15 cellular contexts compared by ENCODE assay signal in genomic region chr7:151425670-151426075, GRCh38. TPM values are rescaled to one million over a fixed set of nuclear protein-coding genes. Genes with fewer than 3 reads are reported as not detected.
DNase-seq lines count a peak whose midpoint lies in the region; ATAC-seq and TF ChIP-seq lines count a peak whose summit lies in the region.
"Had no signal": no experiment of that assay in that cellular context is flagged by ENCODE, and none has a peak within 500 bp of the region (broad histone marks: within the 10 kb centered on the region; RNA-seq: fewer than 3 reads in every experiment).

No MANE protein-coding gene starts in this region.

- H3K9me3 ChIP-seq in right atrium auricular region: peaks cover 0 to 6% of the 10 kb centered on the region in 2 donors
- peaks cover 0 to 5% of the 10 kb centered on the region in 2 donors for H3K9me3 ChIP-seq in esophagus (ENCODE audit: control insufficient read depth in 2 of 2, insufficient read depth in 1 of 2, low read depth in 1 of 2, low read length in 1 of 2)

- DNase-seq in Right ventricle myocardium superior: no peak
- DNase-seq in right atrium auricular region (ENCODE audit: low spot score): no peak
- no peak for DNase-seq in GM13977 (ENCODE audit: low spot score)
- no peak for DNase-seq in activated CD8-positive, alpha-beta memory T cell treated with anti-CD3 and anti-CD28 coated beads, Interleukin-2, amount 50 U/mL, for 4 hours
- no peak for DNase-seq in T-helper 2 cell treated with Interferon-gamma antibody and Interleukin-4, amounts not matched to agents 5 μg/mL and 100 μg/mL, for 36 hours (ENCODE audit: low spot score)
- DNase-seq in activated naive CD4-positive, alpha-beta T cell (lab: John Stamatoyannopoulos, UW): no peak
- DNase-seq: activated T-cell treated with anti-CD3 and anti-CD28 coated beads, Interleukin-2, amount 50 U/mL, for 72 hours; AML-193; effector CD8-positive, alpha-beta T cell; NCI-H524 treated with DMSO at 0.1 percent for 48 hours; stimulated activated CD4-positive, alpha-beta T cell treated with anti-CD3 and anti-CD28 coated beads, Interleukin-2, amount 100 ng/mL, for 24 hours had no signal

- in situ Hi-C loops in GM13977 (cut with MboI; ENCODE audit: low pct_unique_long_range_greater_than_20kb, low sequenced_read_pairs, unreplicated experiment): no loop called here

- H3K4me3 ChIP-seq in right atrium auricular region: no peak overlapping the region
- no peak overlapping the region for H3K4me3 ChIP-seq in esophagus (ENCODE audit: low read depth in 1 of 2, low read length in 2 of 2)

- peak; percentile 74 for ATAC-seq in Right ventricle myocardium superior (ENCODE audit: poor library complexity)
- ATAC-seq: activated T-cell treated with anti-CD3 and anti-CD28 coated beads, Interleukin-2, amount 50 U/mL, for 72 hours had no signal

- H3K4me3 Mint-ChIP-seq in nephron: no peak overlapping the region
- no peak overlapping the region for H3K4me3 Mint-ChIP-seq in T-helper 2 cell treated with Interferon-gamma antibody and Interleukin-4, amounts not matched to agents 5 μg/mL and 100 μg/mL, for 36 hours
- H3K4me3 Mint-ChIP-seq: activated T-cell treated with anti-CD3 and anti-CD28 coated beads, Interleukin-2, amount 50 U/mL, for 72 hours had no signal

- 47 to 51% methylated on average over 4 of the region's 4 CpGs for WGBS in esophagus, 2 donors

- TF ChIP-seq CTCF in right atrium auricular region (IDR thresholded peaks at IDR 0.05): no peak
- no peak for TF ChIP-seq CTCF in nephron (IDR thresholded peaks at IDR 0.05; ENCODE audit: unreplicated experiment in 3 of 3)
- no peak for TF ChIP-seq CTCF in GM13977 (IDR thresholded peaks at IDR 0.05; ENCODE audit: extremely low read depth, insufficient read depth, missing control alignments)

- H3K36me3 Mint-ChIP-seq in nephron (ENCODE audit: low read depth): peaks cover 10% of the 10 kb centered on the region
- H3K36me3 Mint-ChIP-seq in T-helper 2 cell treated with Interferon-gamma antibody and Interleukin-4, amounts not matched to agents 5 μg/mL and 100 μg/mL, for 36 hours (ENCODE audit: low read depth): peaks cover 4% of the 10 kb centered on the region

- peaks cover 4% of the 10 kb centered on the region for H3K27me3 Mint-ChIP-seq in nephron (ENCODE audit: low read depth)
- H3K27me3 Mint-ChIP-seq in T-helper 2 cell treated with Interferon-gamma antibody and Interleukin-4, amounts not matched to agents 5 μg/mL and 100 μg/mL, for 36 hours (ENCODE audit: low read depth): peaks cover 5% of the 10 kb centered on the region

- H3K27ac ChIP-seq in right atrium auricular region (peak overlapping the region in 1 of 2 donors; percentile 68), esophagus (ENCODE audit: low read depth in 2 of 2, low read length in 1 of 2) (peak overlapping the region; percentile 56 to 70)

- intact Hi-C loops in Right ventricle myocardium superior (cut with DNase I): no loop called here

- H3K4me1 ChIP-seq in right atrium auricular region (peaks cover 0 to 11% of the 10 kb centered on the region in 2 donors), esophagus (ENCODE audit: control insufficient read depth in 2 of 2, insufficient read depth in 2 of 2, low read length in 1 of 2) (peaks cover 0 to 3% of the 10 kb centered on the region in 2 donors)

- H3K36me3 ChIP-seq in right atrium auricular region: no peaks in the 10 kb centered on the region
- no peaks in the 10 kb centered on the region for H3K36me3 ChIP-seq in esophagus (ENCODE audit: control insufficient read depth in 2 of 2, insufficient read depth in 2 of 2, low read length in 1 of 2)

- H3K9me3 Mint-ChIP-seq in nephron: peaks cover 19% of the 10 kb centered on the region
- H3K9me3 Mint-ChIP-seq in T-helper 2 cell treated with Interferon-gamma antibody and Interleukin-4, amounts not matched to agents 5 μg/mL and 100 μg/mL, for 36 hours: peaks cover 9% of the 10 kb centered on the region

- peak overlapping the region; percentile 90 to 97 (median 95) for H3K27ac Mint-ChIP-seq in nephron
- no peak overlapping the region for H3K27ac Mint-ChIP-seq in T-helper 2 cell treated with Interferon-gamma antibody and Interleukin-4, amounts not matched to agents 5 μg/mL and 100 μg/mL, for 36 hours
- H3K27ac Mint-ChIP-seq: activated T-cell treated with anti-CD3 and anti-CD28 coated beads, Interleukin-2, amount 50 U/mL, for 72 hours had no signal

- H3K27me3 ChIP-seq in right atrium auricular region: no peaks in the 10 kb centered on the region
- H3K27me3 ChIP-seq in esophagus (ENCODE audit: control insufficient read depth in 1 of 2, insufficient read depth in 2 of 2, low read length in 2 of 2): no peaks in the 10 kb centered on the region

- H3K4me1 Mint-ChIP-seq in nephron: peaks cover 38% of the 10 kb centered on the region
- H3K4me1 Mint-ChIP-seq in T-helper 2 cell treated with Interferon-gamma antibody and Interleukin-4, amounts not matched to agents 5 μg/mL and 100 μg/mL, for 36 hours (ENCODE audit: low read depth): peaks cover 27% of the 10 kb centered on the region

RNA-seq across cellular contexts. Expression of gene CRYGN, which starts 14.3 kb away (rescaled TPM):
- total RNA-seq in Right ventricle myocardium superior (0.43 TPM), right atrium auricular region (under 1 TPM in 1 of 2 donors, not detected in 1; 0.90 TPM)
- under 1 TPM in 1 of 2 donors, not detected in 1; 0.01 TPM for polyA plus RNA-seq in esophagus
- total RNA-seq: lung microvascular endothelial cell, ureter had no signal

RNA-seq across cellular contexts. Expression of gene WDR86, which starts 15.8 kb away (rescaled TPM):
- total RNA-seq in Right ventricle myocardium superior (0.48 TPM), right atrium auricular region (1 to 10 TPM in 1 of 2 donors, under 1 TPM in 1; 0.33 to 1.6 TPM)
- under 1 TPM; 0.28 to 0.86 TPM for polyA plus RNA-seq in esophagus
- total RNA-seq: lung microvascular endothelial cell had no signal
